In the genomic region with DNA sequence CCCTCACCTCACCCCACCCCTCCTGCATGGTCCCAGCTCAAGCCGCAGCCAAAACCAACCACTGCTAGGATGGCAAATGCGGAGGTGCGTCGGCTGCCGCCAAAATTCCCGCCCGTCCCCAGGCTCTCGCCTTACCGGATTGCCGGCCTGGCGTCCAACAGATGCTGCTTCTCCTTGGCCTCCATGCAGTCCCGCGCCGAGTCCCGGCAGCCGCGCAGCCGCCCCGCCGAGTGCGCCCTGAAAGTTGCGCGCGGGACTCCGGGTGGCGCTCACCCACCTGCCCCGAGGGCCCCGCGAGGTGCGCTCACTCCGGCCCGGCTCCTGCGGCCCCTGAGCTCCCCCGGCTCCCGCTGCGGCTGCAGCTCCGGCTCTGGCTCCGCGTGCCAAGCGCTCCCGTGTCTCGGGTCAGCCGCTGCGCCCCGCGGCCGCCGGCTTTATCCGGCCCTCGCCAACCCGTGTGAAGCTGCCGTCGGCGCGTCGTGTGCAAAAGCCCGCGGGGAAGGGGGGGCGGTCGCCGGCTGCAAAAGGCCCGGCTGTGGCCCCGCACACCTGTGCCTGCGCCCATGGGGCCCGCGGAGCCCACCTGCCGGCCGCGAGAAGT, we compare ENCODE assay signal across 1 cellular context.
TF ChIP-seq lines count a peak whose summit lies in the region.

A gene with protein sequence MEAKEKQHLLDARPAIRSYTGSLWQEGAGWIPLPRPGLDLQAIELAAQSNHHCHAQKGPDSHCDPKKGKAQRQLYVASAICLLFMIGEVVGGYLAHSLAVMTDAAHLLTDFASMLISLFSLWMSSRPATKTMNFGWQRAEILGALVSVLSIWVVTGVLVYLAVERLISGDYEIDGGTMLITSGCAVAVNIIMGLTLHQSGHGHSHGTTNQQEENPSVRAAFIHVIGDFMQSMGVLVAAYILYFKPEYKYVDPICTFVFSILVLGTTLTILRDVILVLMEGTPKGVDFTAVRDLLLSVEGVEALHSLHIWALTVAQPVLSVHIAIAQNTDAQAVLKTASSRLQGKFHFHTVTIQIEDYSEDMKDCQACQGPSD (minus strand): TSS at position 407 of the 601 bp plus-strand sequence. CDS start 222 bp downstream, at position 185.

TF ChIP-seq in WTC11, 78 proteins besides CTCF, POLR2A, EP300 and RAD21 (continued from another document):
- TF ChIP-seq, protein P1, sequence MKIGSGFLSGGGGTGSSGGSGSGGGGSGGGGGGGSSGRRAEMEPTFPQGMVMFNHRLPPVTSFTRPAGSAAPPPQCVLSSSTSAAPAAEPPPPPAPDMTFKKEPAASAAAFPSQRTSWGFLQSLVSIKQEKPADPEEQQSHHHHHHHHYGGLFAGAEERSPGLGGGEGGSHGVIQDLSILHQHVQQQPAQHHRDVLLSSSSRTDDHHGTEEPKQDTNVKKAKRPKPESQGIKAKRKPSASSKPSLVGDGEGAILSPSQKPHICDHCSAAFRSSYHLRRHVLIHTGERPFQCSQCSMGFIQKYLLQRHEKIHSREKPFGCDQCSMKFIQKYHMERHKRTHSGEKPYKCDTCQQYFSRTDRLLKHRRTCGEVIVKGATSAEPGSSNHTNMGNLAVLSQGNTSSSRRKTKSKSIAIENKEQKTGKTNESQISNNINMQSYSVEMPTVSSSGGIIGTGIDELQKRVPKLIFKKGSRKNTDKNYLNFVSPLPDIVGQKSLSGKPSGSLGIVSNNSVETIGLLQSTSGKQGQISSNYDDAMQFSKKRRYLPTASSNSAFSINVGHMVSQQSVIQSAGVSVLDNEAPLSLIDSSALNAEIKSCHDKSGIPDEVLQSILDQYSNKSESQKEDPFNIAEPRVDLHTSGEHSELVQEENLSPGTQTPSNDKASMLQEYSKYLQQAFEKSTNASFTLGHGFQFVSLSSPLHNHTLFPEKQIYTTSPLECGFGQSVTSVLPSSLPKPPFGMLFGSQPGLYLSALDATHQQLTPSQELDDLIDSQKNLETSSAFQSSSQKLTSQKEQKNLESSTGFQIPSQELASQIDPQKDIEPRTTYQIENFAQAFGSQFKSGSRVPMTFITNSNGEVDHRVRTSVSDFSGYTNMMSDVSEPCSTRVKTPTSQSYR (CRISPR knock-in tag; IDR thresholded peaks at IDR 0.05) = no peak
- TF ChIP-seq NR2C2 (CRISPR knock-in tag; IDR thresholded peaks at IDR 0.05) (no peak), ZNF416 (CRISPR knock-in tag; IDR thresholded peaks at IDR 0.05) (no peak), ZNF263 (CRISPR knock-in tag; IDR thresholded peaks at IDR 0.05; ENCODE audit: low read depth) (no peak; the same call in 1 of the 2 replicates), FOXP1 (CRISPR knock-in tag; IDR thresholded peaks at IDR 0.05; ENCODE audit: borderline replicate concordance) (peak; percentile 66; the same call in 1 of the 2 replicates), ZNF671 (CRISPR knock-in tag; IDR thresholded peaks at IDR 0.05) (no peak), ETV6 (CRISPR knock-in tag; IDR thresholded peaks at IDR 0.05) (peak; percentile 37; the same call in 1 of the 2 replicates), ZNF232 (CRISPR knock-in tag; IDR thresholded peaks at IDR 0.05) (0 out of 2 replicates have a peak, but pooled peaks have one; percentile 49), ZBTB21 (CRISPR knock-in tag; IDR thresholded peaks at IDR 0.05; ENCODE audit: borderline replicate concordance) (no peak), NR1H2 (CRISPR knock-in tag; IDR thresholded peaks at IDR 0.05) (no peak), NFE2L1 (CRISPR knock-in tag; IDR thresholded peaks at IDR 0.05) (no peak), TEAD4 (CRISPR knock-in tag; IDR thresholded peaks at IDR 0.05) (no peak)
- TF ChIP-seq, protein P2, sequence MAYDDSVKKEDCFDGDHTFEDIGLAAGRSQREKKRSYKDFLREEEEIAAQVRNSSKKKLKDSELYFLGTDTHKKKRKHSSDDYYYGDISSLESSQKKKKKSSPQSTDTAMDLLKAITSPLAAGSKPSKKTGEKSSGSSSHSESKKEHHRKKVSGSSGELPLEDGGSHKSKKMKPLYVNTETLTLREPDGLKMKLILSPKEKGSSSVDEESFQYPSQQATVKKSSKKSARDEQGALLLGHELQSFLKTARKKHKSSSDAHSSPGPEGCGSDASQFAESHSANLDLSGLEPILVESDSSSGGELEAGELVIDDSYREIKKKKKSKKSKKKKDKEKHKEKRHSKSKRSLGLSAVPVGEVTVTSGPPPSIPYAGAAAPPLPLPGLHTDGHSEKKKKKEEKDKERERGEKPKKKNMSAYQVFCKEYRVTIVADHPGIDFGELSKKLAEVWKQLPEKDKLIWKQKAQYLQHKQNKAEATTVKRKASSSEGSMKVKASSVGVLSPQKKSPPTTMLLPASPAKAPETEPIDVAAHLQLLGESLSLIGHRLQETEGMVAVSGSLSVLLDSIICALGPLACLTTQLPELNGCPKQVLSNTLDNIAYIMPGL (CRISPR knock-in tag; IDR thresholded peaks at IDR 0.05) = peak; percentile 20; the same call in 1 of the 2 replicates
- TF ChIP-seq, protein P3, sequence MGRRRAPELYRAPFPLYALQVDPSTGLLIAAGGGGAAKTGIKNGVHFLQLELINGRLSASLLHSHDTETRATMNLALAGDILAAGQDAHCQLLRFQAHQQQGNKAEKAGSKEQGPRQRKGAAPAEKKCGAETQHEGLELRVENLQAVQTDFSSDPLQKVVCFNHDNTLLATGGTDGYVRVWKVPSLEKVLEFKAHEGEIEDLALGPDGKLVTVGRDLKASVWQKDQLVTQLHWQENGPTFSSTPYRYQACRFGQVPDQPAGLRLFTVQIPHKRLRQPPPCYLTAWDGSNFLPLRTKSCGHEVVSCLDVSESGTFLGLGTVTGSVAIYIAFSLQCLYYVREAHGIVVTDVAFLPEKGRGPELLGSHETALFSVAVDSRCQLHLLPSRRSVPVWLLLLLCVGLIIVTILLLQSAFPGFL (CRISPR knock-in tag; IDR thresholded peaks at IDR 0.05; ENCODE audit: borderline replicate concordance) = no peak
- TF ChIP-seq, protein P4, sequence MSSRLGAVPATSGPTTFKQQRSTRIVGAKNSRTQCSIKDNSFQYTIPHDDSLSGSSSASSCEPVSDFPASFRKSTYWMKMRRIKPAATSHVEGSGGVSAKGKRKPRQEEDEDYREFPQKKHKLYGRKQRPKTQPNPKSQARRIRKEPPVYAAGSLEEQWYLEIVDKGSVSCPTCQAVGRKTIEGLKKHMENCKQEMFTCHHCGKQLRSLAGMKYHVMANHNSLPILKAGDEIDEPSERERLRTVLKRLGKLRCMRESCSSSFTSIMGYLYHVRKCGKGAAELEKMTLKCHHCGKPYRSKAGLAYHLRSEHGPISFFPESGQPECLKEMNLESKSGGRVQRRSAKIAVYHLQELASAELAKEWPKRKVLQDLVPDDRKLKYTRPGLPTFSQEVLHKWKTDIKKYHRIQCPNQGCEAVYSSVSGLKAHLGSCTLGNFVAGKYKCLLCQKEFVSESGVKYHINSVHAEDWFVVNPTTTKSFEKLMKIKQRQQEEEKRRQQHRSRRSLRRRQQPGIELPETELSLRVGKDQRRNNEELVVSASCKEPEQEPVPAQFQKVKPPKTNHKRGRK (CRISPR knock-in tag; IDR thresholded peaks at IDR 0.05; ENCODE audit: borderline replicate concordance) = no peak
- TF ChIP-seq, protein P5, sequence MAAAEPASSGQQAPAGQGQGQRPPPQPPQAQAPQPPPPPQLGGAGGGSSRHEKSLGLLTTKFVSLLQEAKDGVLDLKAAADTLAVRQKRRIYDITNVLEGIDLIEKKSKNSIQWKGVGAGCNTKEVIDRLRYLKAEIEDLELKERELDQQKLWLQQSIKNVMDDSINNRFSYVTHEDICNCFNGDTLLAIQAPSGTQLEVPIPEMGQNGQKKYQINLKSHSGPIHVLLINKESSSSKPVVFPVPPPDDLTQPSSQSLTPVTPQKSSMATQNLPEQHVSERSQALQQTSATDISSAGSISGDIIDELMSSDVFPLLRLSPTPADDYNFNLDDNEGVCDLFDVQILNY (CRISPR knock-in tag; IDR thresholded peaks at IDR 0.05) = 0 out of 2 replicates have a peak, but pooled peaks have one; percentile 41
- TF ChIP-seq, protein P6, sequence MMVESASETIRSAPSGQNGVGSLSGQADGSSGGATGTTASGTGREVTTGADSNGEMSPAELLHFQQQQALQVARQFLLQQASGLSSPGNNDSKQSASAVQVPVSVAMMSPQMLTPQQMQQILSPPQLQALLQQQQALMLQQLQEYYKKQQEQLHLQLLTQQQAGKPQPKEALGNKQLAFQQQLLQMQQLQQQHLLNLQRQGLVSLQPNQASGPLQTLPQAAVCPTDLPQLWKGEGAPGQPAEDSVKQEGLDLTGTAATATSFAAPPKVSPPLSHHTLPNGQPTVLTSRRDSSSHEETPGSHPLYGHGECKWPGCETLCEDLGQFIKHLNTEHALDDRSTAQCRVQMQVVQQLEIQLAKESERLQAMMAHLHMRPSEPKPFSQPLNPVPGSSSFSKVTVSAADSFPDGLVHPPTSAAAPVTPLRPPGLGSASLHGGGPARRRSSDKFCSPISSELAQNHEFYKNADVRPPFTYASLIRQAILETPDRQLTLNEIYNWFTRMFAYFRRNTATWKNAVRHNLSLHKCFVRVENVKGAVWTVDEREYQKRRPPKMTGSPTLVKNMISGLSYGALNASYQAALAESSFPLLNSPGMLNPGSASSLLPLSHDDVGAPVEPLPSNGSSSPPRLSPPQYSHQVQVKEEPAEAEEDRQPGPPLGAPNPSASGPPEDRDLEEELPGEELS (CRISPR knock-in tag; IDR thresholded peaks at IDR 0.05) = peak; percentile 47; the same call in 1 of the 2 replicates
- TF ChIP-seq, protein P7, sequence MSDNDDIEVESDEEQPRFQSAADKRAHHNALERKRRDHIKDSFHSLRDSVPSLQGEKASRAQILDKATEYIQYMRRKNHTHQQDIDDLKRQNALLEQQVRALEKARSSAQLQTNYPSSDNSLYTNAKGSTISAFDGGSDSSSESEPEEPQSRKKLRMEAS (CRISPR knock-in tag; IDR thresholded peaks at IDR 0.05) = 0 out of 2 replicates have a peak, but pooled peaks have one; percentile 49
